ENCODE assay signal across 15 cellular contexts in the genomic region with DNA sequence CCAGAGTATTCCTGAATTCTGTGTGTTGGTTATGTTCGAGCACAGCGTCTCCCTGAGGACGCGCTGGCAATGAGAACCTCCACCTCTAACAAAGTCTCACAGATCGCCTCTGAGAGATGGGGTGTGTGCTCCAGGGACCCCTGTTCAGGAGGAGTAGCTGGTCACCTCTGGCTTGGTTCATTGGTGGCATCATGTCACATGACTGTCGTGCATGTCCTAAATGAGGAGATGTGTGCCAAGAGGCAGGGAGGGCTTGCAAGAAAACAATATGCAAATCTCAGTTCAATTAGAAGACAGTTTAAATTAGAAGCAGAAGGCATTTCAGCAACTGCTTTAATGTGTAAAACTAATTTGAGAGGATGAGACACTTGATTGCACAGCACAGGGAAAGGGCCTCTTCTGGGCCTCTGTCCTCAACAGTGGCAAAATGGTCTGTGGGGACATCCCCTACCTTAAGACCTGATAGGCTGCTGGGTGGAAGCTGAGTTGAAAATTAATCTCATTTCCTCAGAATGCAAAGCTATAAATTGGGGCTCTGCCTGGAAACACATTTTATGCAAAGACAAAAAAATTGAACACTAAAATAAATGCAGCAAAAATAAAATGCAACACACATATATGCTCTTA. TPM values are rescaled to one million over a fixed set of nuclear protein-coding genes. Genes with fewer than 3 reads are reported as not detected.
DNase-seq lines count a peak whose midpoint lies in the region; ATAC-seq and TF ChIP-seq lines count a peak whose summit lies in the region.
"Had no signal": no experiment of that assay in that cellular context is flagged by ENCODE, and none has a peak within 500 bp of the region (broad histone marks: within the 10 kb centered on the region; RNA-seq: fewer than 3 reads in every experiment).

No MANE protein-coding gene starts in this region.

- H3K27ac ChIP-seq in BLaER1 treated with 17β-estradiol and CSF1 and Interleukin-3, amounts not matched to agents 10 nM and 100 nM, result peak overlapping the region in 9 of 11 experiments; percentile 12 to 61 (median 38); a peak in 16 of 22 replicates
- H3K27ac ChIP-seq in mesendoderm (ENCODE audit: low read depth, low read length), result no peak overlapping the region

- TF ChIP-seq CTCF in type B pancreatic cell (conservative IDR thresholded peaks at IDR 0.05), result no peak

- H3K9me3 ChIP-seq in BLaER1 treated with 17β-estradiol and CSF1 and Interleukin-3, amounts not matched to agents 10 nM and 100 nM (replicated peaks in 1 of 11), result no peaks in the 10 kb centered on the region

- H3K27me3 ChIP-seq in BLaER1 treated with 17β-estradiol and CSF1 and Interleukin-3, amounts not matched to agents 10 nM and 100 nM, result no peaks in the 10 kb centered on the region
- no peaks in the 10 kb centered on the region for H3K27me3 ChIP-seq in mesendoderm (ENCODE audit: insufficient read depth, low read length, poor library complexity)

- H3K9ac ChIP-seq in BLaER1 treated with 17β-estradiol and CSF1 and Interleukin-3, amounts not matched to agents 10 nM and 100 nM, result peak overlapping the region in 3 of 11 experiments; percentile 11 to 46 (median 36); a peak in 3 of 22 replicates
- no peak overlapping the region for H3K9ac ChIP-seq in mesendoderm (ENCODE audit: low read length)

- no peak overlapping the region for H3K27ac Mint-ChIP-seq in type B pancreatic cell
- H3K27ac Mint-ChIP-seq: dendritic cell treated with granulocyte-macrophage colony-stimulating factor and Interleukin-4, amounts not matched to agents 40 ng/mL and 50 ng/mL, for 4 days had no signal

- no peaks in the 10 kb centered on the region for H3K27me3 Mint-ChIP-seq in type B pancreatic cell
- H3K27me3 Mint-ChIP-seq: dendritic cell treated with granulocyte-macrophage colony-stimulating factor and Interleukin-4, amounts not matched to agents 40 ng/mL and 50 ng/mL, for 4 days had no signal

- peak; percentile 16 for DNase-seq in glomerular visceral epithelial cell (ENCODE audit: extremely low spot score)
- DNase-seq in mesendoderm, result no peak
- DNase-seq in NCI-H1105 treated with DMSO at 0.1 percent for 48 hours (lab: John Stamatoyannopoulos, UW), result no peak
- DNase-seq in type B pancreatic cell (ENCODE audit: extremely low spot score, unreplicated experiment), result no peak
- DNase-seq: activated CD4-positive, alpha-beta T cell treated with anti-CD3 and anti-CD28 coated beads for 1 hour; activated naive CD4-positive, alpha-beta T cell treated with anti-CD3 and anti-CD28 coated beads, Interleukin-2, amount 50 U/mL, for 16 hours; AML-193; NCI-H2227 treated with DMSO at 0.1 percent for 48 hours; Right ventricle myocardium superior had no signal

- H3K56ac ChIP-seq in mesendoderm (ENCODE audit: low read length), result no peak overlapping the region

- no peak overlapping the region for H3K4me3 Mint-ChIP-seq in type B pancreatic cell
- H3K4me3 Mint-ChIP-seq: dendritic cell treated with granulocyte-macrophage colony-stimulating factor and Interleukin-4, amounts not matched to agents 40 ng/mL and 50 ng/mL, for 4 days had no signal

- H3K79me1 ChIP-seq in mesendoderm (ENCODE audit: low read length), result peaks cover 10% of the 10 kb centered on the region

- peaks cover 4% of the 10 kb centered on the region for H3K36me3 Mint-ChIP-seq in type B pancreatic cell

- WGBS in mesendoderm (ENCODE audit: extremely low coverage, insufficient coverage, low lambda C conversion rate), result no CpG with 5 or more reads among the region's 6 CpGs

- peaks cover 4% of the 10 kb centered on the region for H3K9me3 Mint-ChIP-seq in type B pancreatic cell
- H3K9me3 Mint-ChIP-seq: dendritic cell treated with granulocyte-macrophage colony-stimulating factor and Interleukin-4, amounts not matched to agents 40 ng/mL and 50 ng/mL, for 4 days had no signal

- no peak overlapping the region for H3K18ac ChIP-seq in mesendoderm (ENCODE audit: low read length)

- H3K4me3 ChIP-seq in BLaER1 treated with 17β-estradiol and CSF1 and Interleukin-3, amounts not matched to agents 10 nM and 100 nM, result no peak overlapping the region
- H3K4me3 ChIP-seq in mesendoderm (ENCODE audit: low read length), result no peak overlapping the region
- H3K4me3 ChIP-seq: skin epidermis had no signal

- peaks cover 5% of the 10 kb centered on the region for H3K79me2 ChIP-seq in mesendoderm (ENCODE audit: control insufficient read depth, insufficient read depth, low read length)

- H2BK5ac ChIP-seq in mesendoderm (ENCODE audit: low read length), result no peak overlapping the region

- peak overlapping the region; percentile 30 to 77 (median 65); a peak in 20 of 22 replicates for H3K4me2 ChIP-seq in BLaER1 treated with 17β-estradiol and CSF1 and Interleukin-3, amounts not matched to agents 10 nM and 100 nM
- H3K4me2 ChIP-seq in mesendoderm (ENCODE audit: low read length), result no peak overlapping the region

- no peak overlapping the region for H2AK5ac ChIP-seq in mesendoderm (ENCODE audit: low read length)

- no peaks in the 10 kb centered on the region; a peak in 1 of 22 replicates for H4K20me1 ChIP-seq in BLaER1 treated with 17β-estradiol and CSF1 and Interleukin-3, amounts not matched to agents 10 nM and 100 nM

- H3K23ac ChIP-seq in mesendoderm (ENCODE audit: low read length), result no peak overlapping the region

- no peaks in the 10 kb centered on the region for H3K36me3 ChIP-seq in BLaER1 treated with 17β-estradiol and CSF1 and Interleukin-3, amounts not matched to agents 10 nM and 100 nM
- H3K36me3 ChIP-seq in mesendoderm (ENCODE audit: control insufficient read depth, insufficient read depth, low read length), result no peaks in the 10 kb centered on the region

- H2BK15ac ChIP-seq in mesendoderm (replicated peaks; ENCODE audit: low read depth), result no peak overlapping the region

- peaks cover 21 to 62% (median 48%) of the 10 kb centered on the region in 10 experiments for H3K4me1 ChIP-seq in BLaER1 treated with 17β-estradiol and CSF1 and Interleukin-3, amounts not matched to agents 10 nM and 100 nM
- peaks cover 3% of the 10 kb centered on the region for H3K4me1 ChIP-seq in mesendoderm (ENCODE audit: control insufficient read depth, low read depth, low read length)

- ATAC-seq in GM19438 (IDR thresholded peaks at IDR 0.05; ENCODE audit: low read depth, unreplicated experiment) (peak; percentile 57), HG03175 (IDR thresholded peaks at IDR 0.05; ENCODE audit: unreplicated experiment) (peak; percentile 68), HG02884 (IDR thresholded peaks at IDR 0.05; ENCODE audit: unreplicated experiment) (no peak)

- no peak overlapping the region for H3K4ac ChIP-seq in mesendoderm (ENCODE audit: low read depth, low read length)

- H4K8ac ChIP-seq in mesendoderm (ENCODE audit: low read depth, low read length), result no peak overlapping the region

- no peak overlapping the region for H4K5ac ChIP-seq in mesendoderm (ENCODE audit: low read length)

- no peak overlapping the region for H2BK120ac ChIP-seq in mesendoderm (ENCODE audit: low read depth, low read length)

- peaks cover 19% of the 10 kb centered on the region for H3K4me1 Mint-ChIP-seq in type B pancreatic cell (ENCODE audit: unreplicated experiment)

RNA-seq across cellular contexts. Expression of a gene that starts 54.6 kb away (rescaled TPM):
- 16.1 TPM for polyA plus RNA-seq in mesendoderm (2013, experiment 1 of 2)
- 14.9 TPM for polyA plus RNA-seq in mesendoderm (2013, experiment 2 of 2)
- total RNA-seq in type B pancreatic cell (ENCODE audit: low replicate concordance), result 15.2 and 22.0 TPM in 2 replicates
